ENCODE assay signal across 31 cellular contexts in genomic region chrX:24391362-24391761, GRCh38. TPM values are rescaled to one million over a fixed set of nuclear protein-coding genes. Genes with fewer than 3 reads are reported as not detected.
"Had no signal": no experiment of that assay in that cellular context is flagged by ENCODE, and none has a peak within 500 bp of the region (broad histone marks: within the 10 kb centered on the region; RNA-seq: fewer than 3 reads in every experiment).

No MANE protein-coding gene starts in this region.

- FAIRE-seq: kidney had no signal

- H3K27me3 ChIP-seq: gastroesophageal sphincter, right atrium auricular region, thyroid gland had no signal

- H3K4me1 ChIP-seq: colonic mucosa, foreskin keratinocyte, lower lobe of right lung, prostate gland, thyroid gland had no signal

- H3K4me3 ChIP-seq: colonic mucosa, gastroesophageal sphincter, heart left ventricle, hepatocyte, left ventricle myocardium inferior, lower lobe of right lung, prostate gland, right atrium auricular region, stomach, thyroid gland had no signal

- H3K36me3 ChIP-seq: colonic mucosa, gastroesophageal sphincter, heart left ventricle, left ventricle myocardium inferior, lower lobe of right lung, prostate gland, right atrium auricular region, stomach, thyroid gland had no signal

- H3K9me3 ChIP-seq: colonic mucosa, gastroesophageal sphincter, heart left ventricle, left ventricle myocardium inferior, lower lobe of right lung, prostate gland, right atrium auricular region, stomach, thyroid gland had no signal

- H3K79me2 ChIP-seq: hepatocyte had no signal

- H3K4me2 ChIP-seq: hepatocyte had no signal

- H3K27ac ChIP-seq: colonic mucosa, epithelial cell of prostate, foreskin keratinocyte, gastroesophageal sphincter, heart left ventricle, hepatocyte, left ventricle myocardium inferior, lower lobe of right lung, prostate gland, right atrium auricular region, stomach, thyroid gland had no signal

- DNase-seq: colonic mucosa; effector CD8-positive, alpha-beta T cell; endodermal cell; foreskin keratinocyte; heart left ventricle; kidney; left cardiac atrium; left ventricle myocardium inferior; lower lobe of right lung; naive thymus-derived CD8-positive, alpha-beta T cell; nephron progenitor cell; nucleus accumbens; stimulated activated CD4-positive, alpha-beta T cell treated with anti-CD3 and anti-CD28 coated beads, Interleukin-2, amount 100 ng/mL, for 24 hours; stimulated activated CD4-positive, alpha-beta T cell treated with anti-CD3 and anti-CD28 coated beads, Interleukin-4, amount 100 ng/mL, for 24 hours; stimulated activated naive CD4-positive, alpha-beta T cell treated with Interleukin-2 at 50 U/mL for 16 hours; stomach; thyroid gland had no signal

- H2AFZ ChIP-seq: hepatocyte had no signal

- ATAC-seq: esophagus mucosa; foreskin keratinocyte; gastroesophageal sphincter; left cardiac atrium; lower lobe of right lung; naive thymus-derived CD8-positive, alpha-beta T cell; sciatic nerve; stimulated activated effector memory CD8-positive, alpha-beta T cell treated with anti-CD3 and anti-CD28 coated beads, Interleukin-12 subunit alpha, Interleukin-12 subunit beta, amount 100 ng/mL, for 72 hours had no signal

RNA-seq across cellular contexts. Expression of gene SUPT20HL1, which starts 30.9 kb away (rescaled TPM):
- total RNA-seq: colonic mucosa; esophagus mucosa; fibroblast of lung; foreskin keratinocyte; heart left ventricle; hepatocyte; kidney; left cardiac atrium; left ventricle myocardium inferior; lower lobe of right lung; mesenteric fat pad; myocyte; naive thymus-derived CD8-positive, alpha-beta T cell; osteocyte; right atrium auricular region; sciatic nerve; stomach; subcutaneous adipose tissue; temporal lobe; thyroid gland had no signal
- polyA plus RNA-seq: fibroblast of lung; foreskin keratinocyte; heart left ventricle; naive thymus-derived CD8-positive, alpha-beta T cell; stomach had no signal
